In the genomic region with DNA sequence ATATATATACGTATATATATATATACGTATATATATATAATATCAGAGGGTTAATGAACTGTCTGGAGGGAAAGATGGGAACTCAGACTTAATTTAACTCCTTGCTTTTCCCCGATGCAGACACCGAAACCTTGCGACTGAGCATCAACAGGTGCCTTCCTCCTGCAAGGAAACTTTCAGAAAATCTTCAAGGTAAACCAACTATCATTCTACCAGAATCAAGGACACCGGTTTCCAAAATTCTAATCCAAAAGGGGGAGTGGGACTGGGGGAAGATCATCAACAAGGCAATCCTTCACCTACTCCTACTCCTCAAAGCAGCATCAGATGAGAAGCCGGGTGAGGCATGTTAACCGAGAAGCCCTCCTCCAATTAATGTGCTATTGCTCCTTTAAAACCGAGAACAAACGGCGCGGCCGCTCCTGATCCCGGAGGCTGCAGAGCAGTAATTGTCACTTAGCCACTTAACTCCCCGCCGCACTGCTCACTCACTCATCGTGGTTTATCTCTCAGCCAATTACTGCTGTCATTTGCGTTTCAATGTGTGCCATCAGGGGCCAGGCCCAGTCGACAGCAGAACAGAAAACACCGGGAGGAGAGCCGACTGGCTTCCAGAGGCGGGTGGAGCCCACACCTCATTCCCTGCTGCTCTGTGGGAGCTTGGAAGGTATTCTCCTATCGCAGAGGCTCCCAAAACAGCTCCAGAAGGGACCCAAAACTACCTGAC, we compare ENCODE assay signal across 8 cellular contexts.
DNase-seq lines count a peak whose midpoint lies in the region; ATAC-seq and TF ChIP-seq lines count a peak whose summit lies in the region.

No MANE protein-coding gene starts in this region.

- no peak for TF ChIP-seq CTCF in WERI-Rb-1 (IDR thresholded peaks at IDR 0.05; ENCODE audit: low read depth, low read length)

- H3K27ac ChIP-seq in WERI-Rb-1 = peak overlapping the region; percentile 60

- in situ Hi-C loops in Caki2 (cut with HindIII; ENCODE audit: low pct_unique_long_range_greater_than_20kb, low sequenced_read_pairs) = no loop called here

- no peaks in the 10 kb centered on the region for H3K27me3 ChIP-seq in WERI-Rb-1 (ENCODE audit: insufficient read depth, low read depth, severe bottlenecking)

- DNase-seq in Caki2 (ENCODE audit: low read depth) = peak; percentile 28
- peak; percentile 91 to 98 (median 92) for DNase-seq in NCI-H1417 (lab: John Stamatoyannopoulos, UW)
- DNase-seq in WERI-Rb-1 = peak; percentile 91
- peak; percentile 80 for DNase-seq in cardiac septum (ENCODE audit: low spot score)
- peak; percentile 82 for DNase-seq in posterior vena cava (ENCODE audit: low spot score)
- DNase-seq in SIG-M5 (lab: John Stamatoyannopoulos, UW) = no peak
- DNase-seq in activated gamma-delta T cell (lab: John Stamatoyannopoulos, UW) = no peak

- intact Hi-C loops in cardiac septum (cut with DNase I) (no loop called here), posterior vena cava (cut with DNase I) (no loop called here)

- ATAC-seq in HG02885 (IDR thresholded peaks at IDR 0.05; ENCODE audit: poor library complexity, unreplicated experiment) = no peak

- no peaks in the 10 kb centered on the region for H3K9me3 ChIP-seq in WERI-Rb-1 (ENCODE audit: severe bottlenecking)

- H3K4me3 ChIP-seq in WERI-Rb-1 (ENCODE audit: low read depth, low read length) = peak overlapping the region; percentile 47

- H3K36me3 ChIP-seq in WERI-Rb-1 = no peaks in the 10 kb centered on the region

Comparison
In these comparisons a context has a peak if more than half of its experiments do, and no peak if none do; other contexts are left out.
1. DNase-seq: peak in Caki2 (single experiment), NCI-H1417 (3 of 3), WERI-Rb-1 (single experiment), cardiac septum (single experiment) and posterior vena cava (single experiment); none in SIG-M5 (single experiment) and activated gamma-delta T cell (single experiment).